In the genomic region with DNA sequence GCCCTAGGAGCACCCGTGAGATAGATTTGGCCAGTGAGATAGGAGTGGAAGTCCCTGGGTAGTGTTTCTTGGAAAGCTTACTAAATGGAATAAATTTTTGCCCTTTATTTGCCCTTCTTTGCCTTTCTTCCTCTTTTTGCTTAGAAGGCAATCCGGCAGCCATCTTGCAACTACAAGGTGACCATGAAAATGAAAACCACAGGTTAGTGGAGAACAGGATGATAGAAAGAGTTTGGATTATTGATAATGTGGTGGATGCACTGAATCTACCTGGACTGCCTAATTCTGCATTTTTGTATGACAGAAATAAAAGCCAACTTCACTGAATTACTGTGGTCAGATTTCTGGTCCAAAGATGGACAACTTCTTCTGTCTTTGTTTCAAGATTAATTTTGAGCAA, we compare ENCODE assay signal across 23 cellular contexts.
"Had no signal": no experiment of that assay in that cellular context is flagged by ENCODE, and none has a peak within 500 bp of the region (broad histone marks: within the 10 kb centered on the region; RNA-seq: fewer than 3 reads in every experiment).

No MANE protein-coding gene starts in this region.

- H3K27me3 ChIP-seq: cardiac muscle cell had no signal

- H3K27ac ChIP-seq: cardiac muscle cell, SK-N-MC had no signal

- DNase-seq: activated B cell treated with CpG ODN at 0.5 μM for 24 hours; activated CD4-positive, alpha-beta T cell treated with anti-CD3 and anti-CD28 coated beads for 1 hour; activated CD4-positive, alpha-beta T cell treated with anti-CD3 and anti-CD28 coated beads, Interleukin-2, amount 10 ng/mL, durations not matched to agents 24 days and 14 days; activated CD4-positive, alpha-beta T cell treated with anti-CD3 and anti-CD28 coated beads, Interleukin-2, amount 50 U/mL, for 48 hours; activated CD8-positive, alpha-beta memory T cell treated with anti-CD3 and anti-CD28 coated beads, Interleukin-2, amount 10 ng/mL, durations not matched to agents 7 days and 5 days; activated effector memory CD4-positive, alpha-beta T cell treated with Interleukin-2 at 50 U/mL for 16 hours; activated naive CD4-positive, alpha-beta T cell treated with Interleukin-2 at 50 U/mL for 16 hours; activated T-cell treated with anti-CD3 and anti-CD28 coated beads, Interleukin-2, amount 50 U/mL, for 24 hours; amygdala; cerebellar nuclear complex; KG1; NCI-H1105 treated with DMSO at 0.1 percent for 48 hours; NCI-H146; NCI-H187 treated with DMSO at 0.1 percent for 48 hours; NCI-H2081 treated with DMSO at 0.1 percent for 48 hours; NCI-H2171; NCI-H2227 treated with DMSO at 0.1 percent for 48 hours; NCI-H526; NCI-H774; RPMI8226; T-helper 1 cell had no signal

- H3K4me3 ChIP-seq: cardiac muscle cell, SK-N-MC had no signal
